Comparison of ENCODE assay signal across 15 cellular contexts in genomic region chr9:117691367-117691766, GRCh38. TPM values are rescaled to one million over a fixed set of nuclear protein-coding genes. Genes with fewer than 3 reads are reported as not detected.
DNase-seq lines count a peak whose midpoint lies in the region; ATAC-seq, FAIRE-seq and TF ChIP-seq lines count a peak whose summit lies in the region.
"Had no signal": no experiment of that assay in that cellular context is flagged by ENCODE, and none has a peak within 500 bp of the region (broad histone marks: within the 10 kb centered on the region; RNA-seq: fewer than 3 reads in every experiment).

No MANE protein-coding gene starts in this region.

- POLR2A ChIA-PET in activated CD4-positive, alpha-beta memory T cell treated with anti-CD3 and anti-CD28 coated beads, Interleukin-2, amount 10 ng/mL, durations not matched to agents 7 days and 5 days (lab: Charles Lee), result no interaction called here

- H3K27me3 Mint-ChIP-seq in activated CD4-positive, alpha-beta memory T cell treated with anti-CD3 and anti-CD28 coated beads, Interleukin-2, amount 10 ng/mL, durations not matched to agents 7 days and 5 days, result peaks cover 7% of the 10 kb centered on the region
- peaks cover 7% of the 10 kb centered on the region for H3K27me3 Mint-ChIP-seq in activated T-cell treated with anti-CD3 and anti-CD28 coated beads, Interleukin-2, amount 50 U/mL, for 24 hours
- H3K27me3 Mint-ChIP-seq: CD4-positive, alpha-beta memory T cell had no signal

- CTCF ChIA-PET in activated CD4-positive, alpha-beta memory T cell treated with anti-CD3 and anti-CD28 coated beads, Interleukin-2, amount 10 ng/mL, durations not matched to agents 7 days and 5 days (lab: Charles Lee), result no interaction called here

- H3K27ac Mint-ChIP-seq in activated CD4-positive, alpha-beta memory T cell treated with anti-CD3 and anti-CD28 coated beads, Interleukin-2, amount 10 ng/mL, durations not matched to agents 7 days and 5 days, result no peak overlapping the region
- H3K27ac Mint-ChIP-seq in activated T-cell treated with anti-CD3 and anti-CD28 coated beads, Interleukin-2, amount 50 U/mL, for 24 hours, result no peak overlapping the region
- H3K27ac Mint-ChIP-seq: CD4-positive, alpha-beta memory T cell had no signal

- DNase-seq in EH (ENCODE audit: low read depth) (peak; percentile 52), H54 (ENCODE audit: insufficient read length, low spot score) (no peak), dermis blood vessel endothelial cell (peak; percentile 46), lung microvascular endothelial cell (ENCODE audit: low read depth in 2 of 2) (peak; percentile 53 to 83), HuH-7 (ENCODE audit: low spot score) (no peak)
- DNase-seq in activated CD4-positive, alpha-beta memory T cell treated with anti-CD3 and anti-CD28 coated beads, Interleukin-2, amount 10 ng/mL, durations not matched to agents 7 days and 5 days, result no peak
- no peak for DNase-seq in activated T-cell treated with anti-CD3 and anti-CD28 coated beads, Interleukin-2, amount 50 U/mL, for 24 hours
- DNase-seq: BE2C; CD4-positive, alpha-beta memory T cell; DMS79; GF-D8; H7; IMR-90 had no signal

- no peak for TF ChIP-seq POLR2A in H54 (IDR thresholded peaks at IDR 0.05; ENCODE audit: low read depth, low read length)

- H3K4me1 Mint-ChIP-seq in activated CD4-positive, alpha-beta memory T cell treated with anti-CD3 and anti-CD28 coated beads, Interleukin-2, amount 10 ng/mL, durations not matched to agents 7 days and 5 days, result no peaks in the 10 kb centered on the region
- H3K4me1 Mint-ChIP-seq in activated T-cell treated with anti-CD3 and anti-CD28 coated beads, Interleukin-2, amount 50 U/mL, for 24 hours (ENCODE audit: low read depth), result no peaks in the 10 kb centered on the region
- H3K4me1 Mint-ChIP-seq: CD4-positive, alpha-beta memory T cell had no signal

- H3K36me3 Mint-ChIP-seq in activated CD4-positive, alpha-beta memory T cell treated with anti-CD3 and anti-CD28 coated beads, Interleukin-2, amount 10 ng/mL, durations not matched to agents 7 days and 5 days (ENCODE audit: low read depth), result no peaks in the 10 kb centered on the region
- H3K36me3 Mint-ChIP-seq in activated T-cell treated with anti-CD3 and anti-CD28 coated beads, Interleukin-2, amount 50 U/mL, for 24 hours (ENCODE audit: low read depth), result no peaks in the 10 kb centered on the region
- H3K36me3 Mint-ChIP-seq: CD4-positive, alpha-beta memory T cell had no signal

- H3K4me3 Mint-ChIP-seq in activated CD4-positive, alpha-beta memory T cell treated with anti-CD3 and anti-CD28 coated beads, Interleukin-2, amount 10 ng/mL, durations not matched to agents 7 days and 5 days, result no peak overlapping the region
- no peak overlapping the region for H3K4me3 Mint-ChIP-seq in activated T-cell treated with anti-CD3 and anti-CD28 coated beads, Interleukin-2, amount 50 U/mL, for 24 hours
- H3K4me3 Mint-ChIP-seq: CD4-positive, alpha-beta memory T cell had no signal

- H3K9me3 Mint-ChIP-seq in activated CD4-positive, alpha-beta memory T cell treated with anti-CD3 and anti-CD28 coated beads, Interleukin-2, amount 10 ng/mL, durations not matched to agents 7 days and 5 days, result peaks cover 3% of the 10 kb centered on the region
- H3K9me3 Mint-ChIP-seq in activated T-cell treated with anti-CD3 and anti-CD28 coated beads, Interleukin-2, amount 50 U/mL, for 24 hours, result peaks cover 14% of the 10 kb centered on the region

- ATAC-seq in GM19455 (IDR thresholded peaks at IDR 0.05; ENCODE audit: unreplicated experiment), result no peak

- peak; percentile 96 for FAIRE-seq in H54 (lab: Jason Lieb, UNC)
- FAIRE-seq: A204.1 had no signal

RNA-seq across cellular contexts. Expression of gene TLR4, which starts 12.8 kb away (rescaled TPM):
- total RNA-seq in dermis blood vessel endothelial cell, result 117 and 184 TPM in 2 replicates
- 116 and 187 TPM in 2 replicates for total RNA-seq in lung microvascular endothelial cell
- under 1 TPM; 0.05 to 0.20 TPM for total RNA-seq in activated CD4-positive, alpha-beta memory T cell treated with anti-CD3 and anti-CD28 coated beads, Interleukin-2, amount 10 ng/mL, durations not matched to agents 7 days and 5 days
- total RNA-seq: H7 had no signal

Comparison
In these comparisons a context has a peak if more than half of its experiments do, and no peak if none do; other contexts are left out.
1. DNase-seq: peak in EH (single experiment), dermis blood vessel endothelial cell (single experiment) and lung microvascular endothelial cell (2 of 2); none in H54 (single experiment), activated CD4-positive, alpha-beta memory T cell treated with anti-CD3 and anti-CD28 coated beads, Interleukin-2, amount 10 ng/mL, durations not matched to agents 7 days and 5 days (single experiment), activated T-cell treated with anti-CD3 and anti-CD28 coated beads, Interleukin-2, amount 50 U/mL, for 24 hours (single experiment) and HuH-7 (single experiment).
2. RNA of gene TLR4, which starts 12.8 kb away (total RNA-seq): 116 to 187 TPM in lung microvascular endothelial cell and 117 to 184 TPM in dermis blood vessel endothelial cell; 0.05 to 0.20 TPM in activated CD4-positive, alpha-beta memory T cell treated with anti-CD3 and anti-CD28 coated beads, Interleukin-2, amount 10 ng/mL, durations not matched to agents 7 days and 5 days; every median in the first group is over 10 times any median in the second.